16 cellular contexts compared by ENCODE assay signal in genomic region chr10:122555431-122555830, GRCh38. TPM values are rescaled to one million over a fixed set of nuclear protein-coding genes. Genes with fewer than 3 reads are reported as not detected.
DNase-seq lines count a peak whose midpoint lies in the region; ATAC-seq and TF ChIP-seq lines count a peak whose summit lies in the region.
"Had no signal": no experiment of that assay in that cellular context is flagged by ENCODE, and none has a peak within 500 bp of the region (broad histone marks: within the 10 kb centered on the region; RNA-seq: fewer than 3 reads in every experiment).

No MANE protein-coding gene starts in this region.

- no peak overlapping the region for H3K27ac ChIP-seq in coronary artery

- peak overlapping the region; percentile 52 for H3K27ac Mint-ChIP-seq in glutamatergic neuron (ENCODE audit: unreplicated experiment)
- no peak overlapping the region for H3K27ac Mint-ChIP-seq in activated T-helper 2 cell treated with anti-CD3 and anti-CD28 coated beads, Interferon-gamma antibody, Interleukin-2, Interleukin-4, amounts not matched to agents 10 μg/mL and 5 μg/mL and 100 μg/mL, durations not matched to agents 14 hours and 24 hours and 36 hours
- H3K27ac Mint-ChIP-seq: CD4-positive, alpha-beta T cell had no signal

- H3K4me1 Mint-ChIP-seq in glutamatergic neuron (ENCODE audit: low read depth, unreplicated experiment) = peaks cover 25% of the 10 kb centered on the region
- peaks cover 16% of the 10 kb centered on the region for H3K4me1 Mint-ChIP-seq in activated T-helper 2 cell treated with anti-CD3 and anti-CD28 coated beads, Interferon-gamma antibody, Interleukin-2, Interleukin-4, amounts not matched to agents 10 μg/mL and 5 μg/mL and 100 μg/mL, durations not matched to agents 14 hours and 24 hours and 36 hours (ENCODE audit: low read depth)

- ATAC-seq in HG03139 (IDR thresholded peaks at IDR 0.05; ENCODE audit: unreplicated experiment) = no peak
- ATAC-seq: PC-3 had no signal

- DNase-seq in DMS 273 (lab: John Stamatoyannopoulos, UW; ENCODE audit: unreplicated experiment) = peak; percentile 73
- peak; percentile 28 for DNase-seq in NCI-H146 (lab: John Stamatoyannopoulos, UW)
- peak; percentile 85 for DNase-seq in NCI-H446 treated with DMSO at 0.1 percent for 48 hours (lab: John Stamatoyannopoulos, UW)
- peak; percentile 32 for DNase-seq in glutamatergic neuron
- no peak for DNase-seq in activated T-helper 2 cell treated with anti-CD3 and anti-CD28 coated beads, Interferon-gamma antibody, Interleukin-2, Interleukin-4, amounts not matched to agents 10 μg/mL and 5 μg/mL and 100 μg/mL, durations not matched to agents 14 hours and 24 hours and 36 hours (ENCODE audit: low spot score)
- no peak for DNase-seq in T-helper 1 cell
- DNase-seq in coronary artery (ENCODE audit: low spot score) = no peak
- DNase-seq: AML-193; CD4-positive, alpha-beta T cell; H7; KG1; NCI-H1048; NCI-H1930; NCI-H2227 treated with DMSO at 0.1 percent for 48 hours; PC-3 had no signal

- TF ChIP-seq CTCF in glutamatergic neuron (IDR thresholded peaks at IDR 0.05; ENCODE audit: partially characterized antibody, unreplicated experiment) (no peak), coronary artery (IDR thresholded peaks at IDR 0.05) (no peak)

- peaks cover 7% of the 10 kb centered on the region for H3K36me3 Mint-ChIP-seq in glutamatergic neuron (ENCODE audit: unreplicated experiment)
- H3K36me3 Mint-ChIP-seq in activated T-helper 2 cell treated with anti-CD3 and anti-CD28 coated beads, Interferon-gamma antibody, Interleukin-2, Interleukin-4, amounts not matched to agents 10 μg/mL and 5 μg/mL and 100 μg/mL, durations not matched to agents 14 hours and 24 hours and 36 hours (ENCODE audit: low read depth) = no peaks in the 10 kb centered on the region

- intact Hi-C loops in activated T-helper 2 cell treated with anti-CD3 and anti-CD28 coated beads, Interferon-gamma antibody, Interleukin-2, Interleukin-4, amounts not matched to agents 10 μg/mL and 5 μg/mL and 100 μg/mL, durations not matched to agents 14 hours and 24 hours and 36 hours (cut with micrococcal nuclease) = no loop called here

- H3K9me3 Mint-ChIP-seq in glutamatergic neuron (ENCODE audit: unreplicated experiment) = peaks cover 1% of the 10 kb centered on the region
- H3K9me3 Mint-ChIP-seq in activated T-helper 2 cell treated with anti-CD3 and anti-CD28 coated beads, Interferon-gamma antibody, Interleukin-2, Interleukin-4, amounts not matched to agents 10 μg/mL and 5 μg/mL and 100 μg/mL, durations not matched to agents 14 hours and 24 hours and 36 hours = no peaks in the 10 kb centered on the region
- H3K9me3 Mint-ChIP-seq: CD4-positive, alpha-beta T cell had no signal

- peak overlapping the region; percentile 35 for H3K4me3 Mint-ChIP-seq in glutamatergic neuron (ENCODE audit: unreplicated experiment)
- no peak overlapping the region for H3K4me3 Mint-ChIP-seq in activated T-helper 2 cell treated with anti-CD3 and anti-CD28 coated beads, Interferon-gamma antibody, Interleukin-2, Interleukin-4, amounts not matched to agents 10 μg/mL and 5 μg/mL and 100 μg/mL, durations not matched to agents 14 hours and 24 hours and 36 hours (ENCODE audit: low read depth)
- H3K4me3 Mint-ChIP-seq: CD4-positive, alpha-beta T cell had no signal

- H3K4me3 ChIP-seq in coronary artery = no peak overlapping the region

- no peaks in the 10 kb centered on the region for H3K27me3 Mint-ChIP-seq in glutamatergic neuron (ENCODE audit: unreplicated experiment)
- peaks cover 13% of the 10 kb centered on the region for H3K27me3 Mint-ChIP-seq in activated T-helper 2 cell treated with anti-CD3 and anti-CD28 coated beads, Interferon-gamma antibody, Interleukin-2, Interleukin-4, amounts not matched to agents 10 μg/mL and 5 μg/mL and 100 μg/mL, durations not matched to agents 14 hours and 24 hours and 36 hours (ENCODE audit: low read depth)
- H3K27me3 Mint-ChIP-seq: CD4-positive, alpha-beta T cell had no signal

RNA-seq across cellular contexts. Expression of gene DMBT1, which starts 5.1 kb away (rescaled TPM):
- total RNA-seq in glutamatergic neuron (ENCODE audit: unreplicated experiment) = 0.17 TPM
- total RNA-seq in activated T-helper 2 cell treated with anti-CD3 and anti-CD28 coated beads, Interferon-gamma antibody, Interleukin-2, Interleukin-4, amounts not matched to agents 10 μg/mL and 5 μg/mL and 100 μg/mL, durations not matched to agents 14 hours and 24 hours and 36 hours = not detected in 2 replicates
- total RNA-seq: CD4-positive, alpha-beta T cell had no signal

Comparison
In these comparisons a context has a peak if more than half of its experiments do, and no peak if none do; other contexts are left out.
1. DNase-seq: peak in DMS 273 (single experiment), NCI-H146 (single experiment), NCI-H446 treated with DMSO at 0.1 percent for 48 hours (single experiment) and glutamatergic neuron (single experiment); none in activated T-helper 2 cell treated with anti-CD3 and anti-CD28 coated beads, Interferon-gamma antibody, Interleukin-2, Interleukin-4, amounts not matched to agents 10 μg/mL and 5 μg/mL and 100 μg/mL, durations not matched to agents 14 hours and 24 hours and 36 hours (single experiment), T-helper 1 cell (0 of 5) and coronary artery (single experiment).